Comparison of ENCODE assay signal across 24 cellular contexts in genomic region chr2:31004252-31004651, GRCh38.
"Had no signal": no experiment of that assay in that cellular context is flagged by ENCODE, and none has a peak within 500 bp of the region (broad histone marks: within the 10 kb centered on the region; RNA-seq: fewer than 3 reads in every experiment).

No MANE protein-coding gene starts in this region.

- H3K27ac Mint-ChIP-seq: activated naive CD4-positive, alpha-beta T cell treated with anti-CD3 and anti-CD28 coated beads for 36 hours; activated naive CD8-positive, alpha-beta T cell treated with anti-CD3 and anti-CD28 coated beads, Interleukin-2, amount 10 ng/mL, durations not matched to agents 7 days and 5 days; activated T-cell treated with anti-CD3 and anti-CD28 coated beads, Interleukin-2, amount 50 U/mL, for 72 hours; dendritic cell treated with granulocyte-macrophage colony-stimulating factor and Interleukin-4, amounts not matched to agents 40 ng/mL and 50 ng/mL, for 4 days; immature natural killer cell; progenitor cell of endocrine pancreas; T-helper 1 cell treated with Interleukin-12 subunit alpha and Interleukin-12 subunit beta and Interleukin-4 antibody, amounts not matched to agents 30 μg/mL and 1 μg/mL, for 36 hours had no signal

- H3K9me3 ChIP-seq: spleen, upper lobe of left lung had no signal

- H3K27me3 Mint-ChIP-seq: naive B cell had no signal

- DNase-seq: activated CD4-positive, alpha-beta T cell treated with anti-CD3 and anti-CD28 coated beads for 4 hours; activated CD4-positive, alpha-beta T cell treated with anti-CD3 and anti-CD28 coated beads, Interleukin-2, amount 50 U/mL, for 48 hours; activated CD4-positive, CD25-positive, alpha-beta regulatory T cell; activated effector memory CD4-positive, alpha-beta T cell treated with Interleukin-2 at 50 U/mL for 16 hours; activated naive CD4-positive, alpha-beta T cell treated with anti-CD3 and anti-CD28 coated beads for 36 hours; activated naive CD8-positive, alpha-beta T cell treated with anti-CD3 and anti-CD28 coated beads, Interleukin-2, amount 10 ng/mL, durations not matched to agents 7 days and 5 days; activated T-cell treated with anti-CD3 and anti-CD28 coated beads, Interleukin-2, amount 50 U/mL, for 72 hours; amniotic stem cell; effector CD4-positive, alpha-beta T cell; erythroblast; glutamatergic neuron; immature natural killer cell; left cardiac atrium; mesendoderm; naive B cell; spleen; stimulated activated CD4-positive, alpha-beta T cell treated with anti-CD3 and anti-CD28 coated beads, Interleukin-4, amount 100 ng/mL, for 1 hour; stimulated activated naive CD4-positive, alpha-beta T cell; upper lobe of left lung had no signal

- H3K27me3 ChIP-seq: spleen, upper lobe of left lung had no signal

- H3K4me1 ChIP-seq: upper lobe of left lung had no signal

- H3K4me1 Mint-ChIP-seq: activated naive CD8-positive, alpha-beta T cell treated with anti-CD3 and anti-CD28 coated beads, Interleukin-2, amount 10 ng/mL, durations not matched to agents 7 days and 5 days; immature natural killer cell; naive B cell; neural crest cell had no signal

- H3K36me3 ChIP-seq: spleen, upper lobe of left lung had no signal

- H3K4me3 Mint-ChIP-seq: activated naive CD4-positive, alpha-beta T cell treated with anti-CD3 and anti-CD28 coated beads for 36 hours; activated naive CD8-positive, alpha-beta T cell treated with anti-CD3 and anti-CD28 coated beads, Interleukin-2, amount 10 ng/mL, durations not matched to agents 7 days and 5 days; activated T-cell treated with anti-CD3 and anti-CD28 coated beads, Interleukin-2, amount 50 U/mL, for 72 hours; dendritic cell treated with granulocyte-macrophage colony-stimulating factor and Interleukin-4, amounts not matched to agents 40 ng/mL and 50 ng/mL, for 4 days; immature natural killer cell; neural crest cell; T-helper 1 cell treated with Interleukin-12 subunit alpha and Interleukin-12 subunit beta and Interleukin-4 antibody, amounts not matched to agents 30 μg/mL and 1 μg/mL, for 36 hours had no signal

- H3K4me3 ChIP-seq: hepatocyte, spleen, upper lobe of left lung had no signal

- H3K27ac ChIP-seq: hepatocyte, upper lobe of left lung had no signal

- ATAC-seq: activated T-cell treated with anti-CD3 and anti-CD28 coated beads, Interleukin-2, amount 50 U/mL, for 72 hours had no signal

- H3K9me3 Mint-ChIP-seq: activated naive CD4-positive, alpha-beta T cell treated with anti-CD3 and anti-CD28 coated beads for 36 hours; activated naive CD8-positive, alpha-beta T cell treated with anti-CD3 and anti-CD28 coated beads, Interleukin-2, amount 10 ng/mL, durations not matched to agents 7 days and 5 days; activated T-cell treated with anti-CD3 and anti-CD28 coated beads, Interleukin-2, amount 50 U/mL, for 72 hours; dendritic cell treated with granulocyte-macrophage colony-stimulating factor and Interleukin-4, amounts not matched to agents 40 ng/mL and 50 ng/mL, for 4 days; immature natural killer cell; neural crest cell; T-helper 1 cell treated with Interleukin-12 subunit alpha and Interleukin-12 subunit beta and Interleukin-4 antibody, amounts not matched to agents 30 μg/mL and 1 μg/mL, for 36 hours had no signal
